8 cellular contexts compared by ENCODE assay signal in the genomic region with DNA sequence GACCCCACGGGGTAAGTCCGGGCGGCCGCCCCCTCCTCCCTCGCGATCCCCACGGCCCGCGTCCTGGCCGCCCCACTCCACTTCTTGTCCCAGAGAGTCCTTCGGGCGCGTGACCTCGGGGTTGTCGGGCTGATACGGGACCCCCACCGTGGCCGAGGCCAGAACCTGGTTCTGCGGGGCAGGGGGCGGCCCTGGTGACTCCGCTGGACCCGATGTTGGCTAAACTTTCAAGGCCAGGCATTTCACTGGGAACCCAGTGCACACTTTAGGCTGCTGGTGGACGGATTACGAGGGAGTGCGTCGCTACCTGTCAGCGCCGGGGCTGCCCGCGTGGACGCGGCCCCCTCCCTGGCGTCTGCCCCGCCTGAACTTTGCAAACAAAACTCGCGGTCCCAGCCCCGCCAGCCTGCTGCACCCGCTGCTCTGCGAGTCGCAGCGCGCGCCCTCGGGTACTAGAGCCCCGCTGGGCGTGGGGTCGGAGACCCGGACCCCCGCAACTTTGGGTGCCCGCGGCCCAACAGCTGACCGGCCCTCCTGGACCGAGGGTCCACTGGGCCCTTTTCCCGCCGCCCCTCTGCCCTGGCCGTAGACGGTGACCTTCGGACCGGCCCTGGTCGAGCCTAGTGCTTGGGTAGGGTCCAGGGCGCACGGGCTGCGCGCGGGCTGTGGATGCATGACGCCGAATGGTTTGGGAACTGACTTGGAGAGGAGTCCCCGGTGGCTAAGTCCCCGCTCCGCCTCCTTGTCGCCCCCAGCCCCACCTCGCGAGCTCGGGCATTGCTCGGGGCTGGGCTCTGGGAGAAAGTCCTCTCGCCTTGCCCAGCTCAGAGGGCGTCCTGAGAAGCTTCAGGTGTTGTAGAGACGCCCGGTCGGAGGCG. TPM values are rescaled to one million over a fixed set of nuclear protein-coding genes. Genes with fewer than 3 reads are reported as not detected.
DNase-seq lines count a peak whose midpoint lies in the region; ATAC-seq and TF ChIP-seq lines count a peak whose summit lies in the region.

No MANE protein-coding gene starts in this region.

- peak overlapping the region; percentile 87 to 88 for H3K9ac ChIP-seq in liver (ENCODE audit: low read depth in 1 of 2, low read length in 2 of 2)

- H3K27ac ChIP-seq in AG04450 (ENCODE audit: low read depth, low read length) (peak overlapping the region; percentile 21), RWPE1 (no peak overlapping the region), liver (ENCODE audit: low read depth in 1 of 2, low read length in 2 of 2) (peak overlapping the region; percentile 94 to 97)

- H3K27me3 Mint-ChIP-seq in central memory CD8-positive, alpha-beta T cell: no peaks in the 10 kb centered on the region
- no peaks in the 10 kb centered on the region for H3K27me3 Mint-ChIP-seq in stimulated activated naive B cell treated with anti-CD40 and anti-IgM and Interleukin-4, amounts not matched to agents 10 μg/mL and 1 μg/mL and 100 μg/mL, for 72 hours

- peak; percentile 25 to 47 for TF ChIP-seq RAD21 in liver (IDR thresholded peaks at IDR 0.05)

- peaks cover 49% of the 10 kb centered on the region for H3K4me1 Mint-ChIP-seq in central memory CD8-positive, alpha-beta T cell
- H3K4me1 Mint-ChIP-seq in stimulated activated naive B cell treated with anti-CD40 and anti-IgM and Interleukin-4, amounts not matched to agents 10 μg/mL and 1 μg/mL and 100 μg/mL, for 72 hours: peaks cover 33 to 51% of the 10 kb centered on the region in 2 donors

- H3K4me1 ChIP-seq in liver (ENCODE audit: control insufficient read depth in 4 of 4, insufficient read depth in 4 of 4, low read length in 3 of 4): peaks cover 0 to 34% (median 17%) of the 10 kb centered on the region in 4 donors

- POLR2A ChIA-PET in AG04450 (lab: Yijun Ruan, JAX) (interaction anchor here (0.6 to 0.9 kb wide), 2 partner anchors 13 to 26 kb away, joined by 3 to 5 read pairs; no protein-coding TSS in a partner anchor), RWPE1 (lab: Yijun Ruan, JAX; ENCODE audit: low non-redundant PET) (interaction anchor here (0.5 kb wide), 1 partner anchor 26 kb away, joined by 4 read pairs; no protein-coding TSS in a partner anchor)

- no peaks in the 10 kb centered on the region for H3K27me3 ChIP-seq in AG04450 (ENCODE audit: control insufficient read depth, insufficient read depth, low read length)
- H3K27me3 ChIP-seq in liver (ENCODE audit: control insufficient read depth in 4 of 4, insufficient read depth in 4 of 4, low read length in 3 of 4): no peaks in the 10 kb centered on the region

- WGBS in liver: 2% methylated on average over 81 of the region's 81 CpGs

- peaks cover 4% of the 10 kb centered on the region for H3K36me3 Mint-ChIP-seq in central memory CD8-positive, alpha-beta T cell (ENCODE audit: insufficient read depth)
- H3K36me3 Mint-ChIP-seq in stimulated activated naive B cell treated with anti-CD40 and anti-IgM and Interleukin-4, amounts not matched to agents 10 μg/mL and 1 μg/mL and 100 μg/mL, for 72 hours: no peaks in the 10 kb centered on the region

- no peak for DNase-seq in AG04450 (ENCODE audit: low read depth, low spot score)
- DNase-seq in RWPE1 (ENCODE audit: low spot score): peak; percentile 33
- DNase-seq in central memory CD8-positive, alpha-beta T cell (ENCODE audit: low spot score in 2 of 2): no peak
- DNase-seq in stimulated activated naive B cell treated with anti-CD40 and anti-IgM and Interleukin-4, amounts not matched to agents 10 μg/mL and 1 μg/mL and 100 μg/mL, for 72 hours: no peak
- DNase-seq in NCI-H510A treated with DMSO at 0.1 percent for 48 hours (lab: John Stamatoyannopoulos, UW): no peak
- no peak for DNase-seq in NCI-H345 (lab: John Stamatoyannopoulos, UW)

- H3K9me3 ChIP-seq in AG04450 (ENCODE audit: control insufficient read depth, insufficient read depth, low read length) (no peaks in the 10 kb centered on the region; the same call in 1 of the 2 replicates), liver (ENCODE audit: control insufficient read depth in 4 of 4, low read length in 3 of 4) (no peaks in the 10 kb centered on the region)

- no peaks in the 10 kb centered on the region for H3K36me3 ChIP-seq in liver (ENCODE audit: control insufficient read depth in 4 of 4, insufficient read depth in 3 of 4, low read depth in 1 of 4, low read length in 3 of 4)

- peak overlapping the region; percentile 77 for H3K4me3 ChIP-seq in AG04450 (ENCODE audit: low read depth, low read length)
- peak overlapping the region; percentile 82 to 92 (median 86) for H3K4me3 ChIP-seq in liver (ENCODE audit: low read depth in 1 of 3, low read length in 3 of 3)

- H3K4me3 Mint-ChIP-seq in central memory CD8-positive, alpha-beta T cell: peak overlapping the region; percentile 81
- peak overlapping the region; percentile 84 to 88 for H3K4me3 Mint-ChIP-seq in stimulated activated naive B cell treated with anti-CD40 and anti-IgM and Interleukin-4, amounts not matched to agents 10 μg/mL and 1 μg/mL and 100 μg/mL, for 72 hours

- H3K9me3 Mint-ChIP-seq in central memory CD8-positive, alpha-beta T cell: no peaks in the 10 kb centered on the region
- no peaks in the 10 kb centered on the region for H3K9me3 Mint-ChIP-seq in stimulated activated naive B cell treated with anti-CD40 and anti-IgM and Interleukin-4, amounts not matched to agents 10 μg/mL and 1 μg/mL and 100 μg/mL, for 72 hours

- CTCF ChIA-PET in AG04450 (lab: Charles Lee) (no interaction called here), RWPE1 (lab: Yijun Ruan, JAX) (interaction anchor here (0.6 to 1.0 kb wide), 2 partner anchors 13 to 156 kb away, joined by 3 to 5 read pairs; no protein-coding TSS in a partner anchor)

- H3K27ac Mint-ChIP-seq in central memory CD8-positive, alpha-beta T cell (ENCODE audit: low read depth): peak overlapping the region; percentile 70
- peak overlapping the region; percentile 90 for H3K27ac Mint-ChIP-seq in stimulated activated naive B cell treated with anti-CD40 and anti-IgM and Interleukin-4, amounts not matched to agents 10 μg/mL and 1 μg/mL and 100 μg/mL, for 72 hours

- TF ChIP-seq CTCF in AG04450 (IDR thresholded peaks at IDR 0.05; ENCODE audit: low read depth, low read length) (no peak), RWPE1 (conservative IDR thresholded peaks at IDR 0.05; ENCODE audit: low read depth) (no peak), liver (IDR thresholded peaks at IDR 0.05; ENCODE audit: low read depth, low read length, missing input control) (no peak)

- peak; percentile 20 for ATAC-seq in GM21717 (IDR thresholded peaks at IDR 0.05; ENCODE audit: unreplicated experiment)
- peak; percentile 68 for ATAC-seq in central memory CD8-positive, alpha-beta T cell (replicated peaks; ENCODE audit: extremely low read depth, poor library complexity, severe bottlenecking)
- ATAC-seq in stimulated activated naive B cell treated with anti-CD40 and anti-IgM and Interleukin-4, amounts not matched to agents 10 μg/mL and 1 μg/mL and 100 μg/mL, for 72 hours (replicated peaks): peak; percentile 48 to 49

TF ChIP-seq in liver, 16 proteins besides CTCF, POLR2A, EP300 and RAD21 (continues in another document):
- TF ChIP-seq FOXA1 (IDR thresholded peaks at IDR 0.05) (no peak), YY1 (IDR thresholded peaks at IDR 0.05) (peak; percentile 65), FOXA2 (IDR thresholded peaks at IDR 0.05) (no peak), NR2F2 (IDR thresholded peaks at IDR 0.05) (no peak), HNF4A (conservative IDR thresholded peaks at IDR 0.05) (peak; percentile 94 to 97), RXRA (IDR thresholded peaks at IDR 0.05) (peak; percentile 39 to 63), HNF4G (IDR thresholded peaks at IDR 0.05) (peak; percentile 86), ATF3 (IDR thresholded peaks at IDR 0.05) (no peak), SP1 (IDR thresholded peaks at IDR 0.05) (peak; percentile 67), EGR1 (IDR thresholded peaks at IDR 0.05; ENCODE audit: low read depth in 2 of 2) (no peak), REST (IDR thresholded peaks at IDR 0.05) (peak; percentile 78), GABPA (IDR thresholded peaks at IDR 0.05 in 1 of 2, conservative IDR thresholded peaks at IDR 0.05 in 1 of 2) (no peak), JUND (IDR thresholded peaks at IDR 0.05) (no peak), TAF1 (conservative IDR thresholded peaks at IDR 0.05) (peak; percentile 48)
- TF ChIP-seq, protein P1, sequence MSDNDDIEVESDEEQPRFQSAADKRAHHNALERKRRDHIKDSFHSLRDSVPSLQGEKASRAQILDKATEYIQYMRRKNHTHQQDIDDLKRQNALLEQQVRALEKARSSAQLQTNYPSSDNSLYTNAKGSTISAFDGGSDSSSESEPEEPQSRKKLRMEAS (IDR thresholded peaks at IDR 0.05): no peak

RNA-seq across cellular contexts. Expression of gene RIN3, which starts 0.6 kb away (rescaled TPM):
- polyA plus RNA-seq in AG04450 (2011; rRNA removed) (3.7 and 5.6 TPM in 2 replicates), liver (10 to 100 TPM in 1 of 2 donors, 1 to 10 TPM in 1; 5.0 to 11.1 TPM)
- 8.5 and 9.0 TPM in 2 replicates for polyA minus RNA-seq in AG04450 (2011; rRNA and poly(A)+ RNA removed)
- 10 to 100 TPM in 1 of 2 donors, 1 to 10 TPM in 1; 6.8 to 15.6 TPM for total RNA-seq in liver
